1 cellular context compared by ENCODE assay signal in the genomic region with DNA sequence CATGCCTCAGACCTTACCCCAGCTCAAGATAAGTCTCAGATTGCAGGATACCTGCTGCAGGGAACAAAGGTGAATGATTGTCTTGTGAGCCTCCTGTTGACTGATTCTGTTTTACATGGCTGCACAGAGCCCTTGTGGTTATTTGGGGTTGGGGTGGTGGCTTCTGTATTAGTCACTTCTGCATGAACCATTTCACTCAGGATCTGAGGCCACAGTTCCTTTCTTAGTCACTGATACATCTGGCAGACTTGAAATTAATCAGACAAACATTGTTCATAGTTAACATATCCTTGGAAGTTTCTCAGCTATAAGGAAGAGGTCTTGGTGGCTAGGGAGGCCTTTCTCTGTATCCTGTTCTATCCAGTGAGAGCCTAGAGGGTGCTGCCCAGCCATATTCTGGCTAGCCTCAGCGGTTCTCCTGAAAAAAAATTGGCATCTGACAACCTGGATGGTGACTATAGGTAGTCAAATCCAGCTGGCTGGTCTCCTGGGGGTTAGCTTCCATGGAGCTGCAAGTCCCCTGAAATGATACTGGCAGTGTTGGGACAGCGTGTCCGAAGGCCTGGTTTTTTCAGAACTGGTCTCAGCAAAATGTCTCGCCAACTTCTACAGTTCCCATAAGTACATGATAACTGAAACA.
TF ChIP-seq lines count a peak whose summit lies in the region.

No MANE protein-coding gene starts in this region.

TF ChIP-seq in GM12878, 131 proteins besides CTCF, POLR2A, EP300 and RAD21 (continued from another document):
- peak; percentile 63 to 71 for TF ChIP-seq BHLHE40 (IDR thresholded peaks at IDR 0.05; ENCODE audit: borderline replicate concordance in 1 of 2, low read depth in 2 of 2, low read length in 1 of 2)
- TF ChIP-seq RBBP5 (conservative IDR thresholded peaks at IDR 0.05): no peak
- no peak for TF ChIP-seq RCOR1 (conservative IDR thresholded peaks at IDR 0.05; ENCODE audit: low read depth, low read length)
- peak; percentile 65; the same call in 1 of the 2 replicates for TF ChIP-seq CREB1 (IDR thresholded peaks at IDR 0.05; ENCODE audit: low read depth)
- TF ChIP-seq FOXM1 (IDR thresholded peaks at IDR 0.05; ENCODE audit: low read depth, low read length): peak; percentile 99
- TF ChIP-seq NR2C2 (IDR thresholded peaks at IDR 0.05; ENCODE audit: borderline replicate concordance, control insufficient read depth, insufficient read length, low read depth): no peak
- TF ChIP-seq, protein P1, sequence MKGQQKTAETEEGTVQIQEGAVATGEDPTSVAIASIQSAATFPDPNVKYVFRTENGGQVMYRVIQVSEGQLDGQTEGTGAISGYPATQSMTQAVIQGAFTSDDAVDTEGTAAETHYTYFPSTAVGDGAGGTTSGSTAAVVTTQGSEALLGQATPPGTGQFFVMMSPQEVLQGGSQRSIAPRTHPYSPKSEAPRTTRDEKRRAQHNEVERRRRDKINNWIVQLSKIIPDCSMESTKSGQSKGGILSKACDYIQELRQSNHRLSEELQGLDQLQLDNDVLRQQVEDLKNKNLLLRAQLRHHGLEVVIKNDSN (IDR thresholded peaks at IDR 0.05; ENCODE audit: borderline replicate concordance, extremely low read length, insufficient read depth, low read depth, low read length): no peak
- TF ChIP-seq, protein P2, sequence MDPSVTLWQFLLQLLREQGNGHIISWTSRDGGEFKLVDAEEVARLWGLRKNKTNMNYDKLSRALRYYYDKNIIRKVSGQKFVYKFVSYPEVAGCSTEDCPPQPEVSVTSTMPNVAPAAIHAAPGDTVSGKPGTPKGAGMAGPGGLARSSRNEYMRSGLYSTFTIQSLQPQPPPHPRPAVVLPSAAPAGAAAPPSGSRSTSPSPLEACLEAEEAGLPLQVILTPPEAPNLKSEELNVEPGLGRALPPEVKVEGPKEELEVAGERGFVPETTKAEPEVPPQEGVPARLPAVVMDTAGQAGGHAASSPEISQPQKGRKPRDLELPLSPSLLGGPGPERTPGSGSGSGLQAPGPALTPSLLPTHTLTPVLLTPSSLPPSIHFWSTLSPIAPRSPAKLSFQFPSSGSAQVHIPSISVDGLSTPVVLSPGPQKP (IDR thresholded peaks at IDR 0.05; ENCODE audit: low read depth, low read length): no peak
- TF ChIP-seq HDGF (IDR thresholded peaks at IDR 0.05): no peak
- TF ChIP-seq CBFB (IDR thresholded peaks at IDR 0.05; ENCODE audit: low read depth): peak; percentile 99
- peak; percentile 93 for TF ChIP-seq PML (IDR thresholded peaks at IDR 0.05; ENCODE audit: low read length)
- TF ChIP-seq KDM1A (IDR thresholded peaks at IDR 0.05; ENCODE audit: borderline replicate concordance): no peak
- TF ChIP-seq WRNIP1 (IDR thresholded peaks at IDR 0.05; ENCODE audit: borderline replicate concordance, low read depth, low read length): no peak
- TF ChIP-seq SUPT20H (IDR thresholded peaks at IDR 0.05; ENCODE audit: borderline replicate concordance, control insufficient read depth, low read depth, low read length): no peak
- TF ChIP-seq SIN3A (IDR thresholded peaks at IDR 0.05; ENCODE audit: low read depth, low read length): no peak
- TF ChIP-seq NR2C1 (IDR thresholded peaks at IDR 0.05): no peak
- no peak for TF ChIP-seq EGR1 (IDR thresholded peaks at IDR 0.05; ENCODE audit: borderline replicate concordance in 1 of 2, low read depth in 2 of 2, low read length in 2 of 2)
- peak; percentile 78 for TF ChIP-seq GABPA (IDR thresholded peaks at IDR 0.05; ENCODE audit: low read depth)
- TF ChIP-seq ZZZ3 (IDR thresholded peaks at IDR 0.05; ENCODE audit: control insufficient read depth, insufficient read length, low read depth): no peak
- TF ChIP-seq MXI1 (IDR thresholded peaks at IDR 0.05; ENCODE audit: low read depth, low read length): 0 out of 2 replicates have a peak, but pooled peaks have one; percentile 44
- peak; percentile 100 for TF ChIP-seq JUNB (IDR thresholded peaks at IDR 0.05)
- peak; percentile 83; the same call in 1 of the 2 replicates for TF ChIP-seq CBX5 (IDR thresholded peaks at IDR 0.05; ENCODE audit: low read depth)
- 0 out of 2 replicates have a peak, but pooled peaks have one; percentile 28 for TF ChIP-seq ZNF24 (IDR thresholded peaks at IDR 0.05)
- peak in 1 of 2 experiments; percentile 100; a peak in 2 of 4 replicates for TF ChIP-seq CEBPB (IDR thresholded peaks at IDR 0.05; ENCODE audit: borderline replicate concordance in 1 of 2, low read depth in 2 of 2, low read length in 2 of 2)
- TF ChIP-seq DPF2 (IDR thresholded peaks at IDR 0.05): peak; percentile 98
- TF ChIP-seq IKZF1 (conservative IDR thresholded peaks at IDR 0.05): peak; percentile 95
- TF ChIP-seq CHD2 (IDR thresholded peaks at IDR 0.05; ENCODE audit: borderline replicate concordance, low read depth, low read length): 0 out of 2 replicates have a peak, but pooled peaks have one; percentile 42
- peak; percentile 99 for TF ChIP-seq EED (IDR thresholded peaks at IDR 0.05; ENCODE audit: low read depth)
- TF ChIP-seq MEF2B (IDR thresholded peaks at IDR 0.05; ENCODE audit: partially characterized antibody, poor library complexity, severe bottlenecking): peak; percentile 83
- no peak for TF ChIP-seq CHD1 (IDR thresholded peaks at IDR 0.05; ENCODE audit: low read depth, low read length)
- TF ChIP-seq, protein P3, sequence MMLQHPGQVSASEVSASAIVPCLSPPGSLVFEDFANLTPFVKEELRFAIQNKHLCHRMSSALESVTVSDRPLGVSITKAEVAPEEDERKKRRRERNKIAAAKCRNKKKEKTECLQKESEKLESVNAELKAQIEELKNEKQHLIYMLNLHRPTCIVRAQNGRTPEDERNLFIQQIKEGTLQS (IDR thresholded peaks at IDR 0.05; ENCODE audit: borderline replicate concordance, extremely low read depth, low read depth, low read length): no peak
- TF ChIP-seq, protein P4, sequence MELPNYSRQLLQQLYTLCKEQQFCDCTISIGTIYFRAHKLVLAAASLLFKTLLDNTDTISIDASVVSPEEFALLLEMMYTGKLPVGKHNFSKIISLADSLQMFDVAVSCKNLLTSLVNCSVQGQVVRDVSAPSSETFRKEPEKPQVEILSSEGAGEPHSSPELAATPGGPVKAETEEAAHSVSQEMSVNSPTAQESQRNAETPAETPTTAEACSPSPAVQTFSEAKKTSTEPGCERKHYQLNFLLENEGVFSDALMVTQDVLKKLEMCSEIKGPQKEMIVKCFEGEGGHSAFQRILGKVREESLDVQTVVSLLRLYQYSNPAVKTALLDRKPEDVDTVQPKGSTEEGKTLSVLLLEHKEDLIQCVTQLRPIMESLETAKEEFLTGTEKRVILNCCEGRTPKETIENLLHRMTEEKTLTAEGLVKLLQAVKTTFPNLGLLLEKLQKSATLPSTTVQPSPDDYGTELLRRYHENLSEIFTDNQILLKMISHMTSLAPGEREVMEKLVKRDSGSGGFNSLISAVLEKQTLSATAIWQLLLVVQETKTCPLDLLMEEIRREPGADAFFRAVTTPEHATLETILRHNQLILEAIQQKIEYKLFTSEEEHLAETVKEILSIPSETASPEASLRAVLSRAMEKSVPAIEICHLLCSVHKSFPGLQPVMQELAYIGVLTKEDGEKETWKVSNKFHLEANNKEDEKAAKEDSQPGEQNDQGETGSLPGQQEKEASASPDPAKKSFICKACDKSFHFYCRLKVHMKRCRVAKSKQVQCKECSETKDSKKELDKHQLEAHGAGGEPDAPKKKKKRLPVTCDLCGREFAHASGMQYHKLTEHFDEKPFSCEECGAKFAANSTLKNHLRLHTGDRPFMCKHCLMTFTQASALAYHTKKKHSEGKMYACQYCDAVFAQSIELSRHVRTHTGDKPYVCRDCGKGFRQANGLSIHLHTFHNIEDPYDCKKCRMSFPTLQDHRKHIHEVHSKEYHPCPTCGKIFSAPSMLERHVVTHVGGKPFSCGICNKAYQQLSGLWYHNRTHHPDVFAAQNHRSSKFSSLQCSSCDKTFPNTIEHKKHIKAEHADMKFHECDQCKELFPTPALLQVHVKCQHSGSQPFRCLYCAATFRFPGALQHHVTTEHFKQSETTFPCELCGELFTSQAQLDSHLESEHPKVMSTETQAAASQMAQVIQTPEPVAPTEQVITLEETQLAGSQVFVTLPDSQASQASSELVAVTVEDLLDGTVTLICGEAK (IDR thresholded peaks at IDR 0.05; ENCODE audit: borderline replicate concordance): no peak
- no peak for TF ChIP-seq ZNF207 (IDR thresholded peaks at IDR 0.05; ENCODE audit: borderline replicate concordance)
